ENCODE assay signal across 1 cellular context in the genomic region with DNA sequence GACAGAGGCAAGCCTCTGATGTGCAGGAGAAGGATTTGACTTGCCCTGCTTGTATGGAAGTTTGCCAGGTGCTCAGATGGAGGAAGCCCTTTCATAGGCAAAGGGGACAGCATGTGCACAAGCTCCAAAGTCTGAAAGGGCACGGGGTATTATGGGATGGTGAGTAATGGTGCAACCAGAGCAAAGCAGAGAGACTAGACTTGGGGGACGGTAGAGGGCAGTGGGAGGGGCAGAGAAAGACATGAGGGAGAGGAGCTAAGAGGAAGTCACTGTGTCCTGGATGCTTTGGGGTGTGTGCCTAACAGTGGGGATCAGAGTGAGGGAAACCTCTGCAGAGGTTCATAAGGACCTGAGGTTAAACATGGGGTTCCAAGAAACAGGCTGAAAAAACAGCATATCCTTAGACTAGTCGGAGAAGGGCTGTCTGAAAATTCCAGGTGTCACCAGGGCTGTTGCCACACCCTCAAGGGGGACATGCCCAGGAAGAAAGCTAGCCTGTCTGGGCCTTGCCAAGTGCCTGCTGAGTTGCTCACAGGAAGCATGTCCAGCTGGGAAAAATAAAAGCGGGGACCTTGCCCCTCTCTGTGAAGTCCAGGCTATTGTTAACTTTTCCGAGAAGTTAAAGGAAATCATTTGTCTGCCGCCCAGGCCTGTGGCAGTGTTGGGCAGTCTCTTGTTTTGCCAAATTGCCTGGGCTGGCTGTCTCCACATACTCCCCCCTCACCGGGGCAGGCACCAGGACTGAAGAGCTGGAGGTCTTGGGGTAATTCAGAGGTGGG.
TF ChIP-seq lines count a peak whose summit lies in the region.

No MANE protein-coding gene starts in this region.

TF ChIP-seq in H1, 55 proteins besides CTCF, POLR2A, EP300 and RAD21 (continued from another document):
- TF ChIP-seq, protein P1, sequence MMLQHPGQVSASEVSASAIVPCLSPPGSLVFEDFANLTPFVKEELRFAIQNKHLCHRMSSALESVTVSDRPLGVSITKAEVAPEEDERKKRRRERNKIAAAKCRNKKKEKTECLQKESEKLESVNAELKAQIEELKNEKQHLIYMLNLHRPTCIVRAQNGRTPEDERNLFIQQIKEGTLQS (IDR thresholded peaks at IDR 0.05; ENCODE audit: insufficient read depth, low read depth, low read length): no peak
- TF ChIP-seq KDM1A (IDR thresholded peaks at IDR 0.05; ENCODE audit: borderline replicate concordance, low read length) (no peak), CBX8 (IDR thresholded peaks at IDR 0.05; ENCODE audit: borderline replicate concordance, low read depth, low read length) (no peak), SAP30 (IDR thresholded peaks at IDR 0.05; ENCODE audit: insufficient read depth, insufficient replicate concordance, low read length) (no peak), SIX5 (IDR thresholded peaks at IDR 0.05; ENCODE audit: low read depth, low read length) (no peak), BCL11A (IDR thresholded peaks at IDR 0.05; ENCODE audit: low read depth in 2 of 2, low read length in 2 of 2) (no peak)
TF ChIP-seq in H1: peak in this region for 0.
